Comparison of ENCODE assay signal across 8 cellular contexts in genomic region chr3:77320514-77320913, GRCh38.
DNase-seq lines count a peak whose midpoint lies in the region; ATAC-seq, FAIRE-seq and TF ChIP-seq lines count a peak whose summit lies in the region.

No MANE protein-coding gene starts in this region.

- H3K9me3 Mint-ChIP-seq in CD8-positive, alpha-beta T cell = peaks cover 5% of the 10 kb centered on the region

- H3K27me3 ChIP-seq in BE2C (no peaks in the 10 kb centered on the region), HepG2 (ENCODE audit: control insufficient read depth in 1 of 2, insufficient read depth in 2 of 2, low read length in 2 of 2) (no peaks in the 10 kb centered on the region)
- no peaks in the 10 kb centered on the region for H3K27me3 ChIP-seq in CD8-positive, alpha-beta T cell (ENCODE audit: insufficient read depth, low read length)

- H3K4me3 ChIP-seq in BE2C (ENCODE audit: low read depth, low read length) = peak overlapping the region; percentile 37
- no peak overlapping the region for H3K4me3 ChIP-seq in astrocyte of the cerebellum (ENCODE audit: low read depth, low read length)
- no peak overlapping the region for H3K4me3 ChIP-seq in HepG2 (replicated peaks in 1 of 3; ENCODE audit: insufficient read depth in 1 of 3, low read depth in 2 of 3, low read length in 3 of 3)
- H3K4me3 ChIP-seq in CD8-positive, alpha-beta T cell (ENCODE audit: low read depth, low read length) = no peak overlapping the region

- H3K27ac ChIP-seq in HepG2 (ENCODE audit: extremely low read length, insufficient read depth, low read length) = no peak overlapping the region
- H3K27ac ChIP-seq in CD8-positive, alpha-beta T cell (ENCODE audit: low read depth, low read length) = no peak overlapping the region

- no peak overlapping the region for H3K9ac ChIP-seq in HepG2 (ENCODE audit: insufficient read depth, low read depth, low read length)

- intact Hi-C loops in HepG2 (cut with micrococcal nuclease; ENCODE audit: unreplicated experiment) = loop anchor here (10.0 kb wide), 1 partner anchor 1714 kb away; no protein-coding TSS in a partner anchor
- intact Hi-C loops in CD8-positive, alpha-beta T cell (cut with DNase I, micrococcal nuclease) = no loop called here
- intact Hi-C loops in Right ventricle myocardium superior (cut with DNase I) = no loop called here

- CTCF ChIA-PET in HepG2 (lab: Yijun Ruan, JAX; ENCODE audit: low intra/inter-chr PET ratio, low total read pairs) = interaction anchor here (1.6 kb wide), 1 partner anchor 282 kb away, joined by 5 read pairs; no protein-coding TSS in a partner anchor
- CTCF ChIA-PET in CD8-positive, alpha-beta T cell (lab: Charles Lee) = interaction anchor here (0.9 to 1.3 kb wide), 2 partner anchors 9 to 33 kb away, joined by 3 read pairs; no protein-coding TSS in a partner anchor

- H4K20me1 ChIP-seq in HepG2 (ENCODE audit: insufficient read depth, low read length) = no peaks in the 10 kb centered on the region

- no TSS peak for BruUV-seq in HepG2 (replicated peaks; lab: Mats Ljungman, UMichigan)

- H3K4me1 ChIP-seq in BE2C (no peaks in the 10 kb centered on the region), HepG2 (ENCODE audit: insufficient read depth, low read length) (peaks cover 26% of the 10 kb centered on the region)
- no peaks in the 10 kb centered on the region for H3K4me1 ChIP-seq in CD8-positive, alpha-beta T cell (ENCODE audit: insufficient read depth, low read length)

- H3K9me3 ChIP-seq in BE2C (no peaks in the 10 kb centered on the region), HepG2 (ENCODE audit: low read length) (no peaks in the 10 kb centered on the region)
- H3K9me3 ChIP-seq in CD8-positive, alpha-beta T cell (ENCODE audit: low read length) = no peaks in the 10 kb centered on the region

- H3K27ac Mint-ChIP-seq in CD8-positive, alpha-beta T cell = no peak overlapping the region

- ATAC-seq in HepG2 (no peak), GM18909 (IDR thresholded peaks at IDR 0.05; ENCODE audit: poor library complexity, unreplicated experiment) (no peak), Right ventricle myocardium superior (ENCODE audit: poor library complexity) (no peak)
- ATAC-seq in CD8-positive, alpha-beta T cell = no peak

- no peak overlapping the region for H3K4me3 Mint-ChIP-seq in CD8-positive, alpha-beta T cell

- POLR2A ChIA-PET in HepG2 (lab: Yijun Ruan, JAX) = no interaction called here
- POLR2A ChIA-PET in CD8-positive, alpha-beta T cell (lab: Charles Lee) = no interaction called here

- no peaks in the 10 kb centered on the region for H3K36me3 Mint-ChIP-seq in CD8-positive, alpha-beta T cell

- WGBS in HepG2 (ENCODE audit: low lambda C conversion rate) = 2% methylated on average over 3 of the region's 3 CpGs

- TF ChIP-seq CTCF in BE2C (IDR thresholded peaks at IDR 0.05; ENCODE audit: low read depth, low read length) (peak; percentile 64), astrocyte of the cerebellum (IDR thresholded peaks at IDR 0.05; ENCODE audit: low read depth, low read length, missing control alignments) (peak; percentile 66), HepG2 (CRISPR knock-in tag; IDR thresholded peaks at IDR 0.05) (peak; percentile 31; the same call in 1 of the 2 replicates)
- no peak for TF ChIP-seq CTCF in CD8-positive, alpha-beta T cell (IDR thresholded peaks at IDR 0.05)

- no peak for TF ChIP-seq RAD21 in HepG2 (CRISPR knock-in tag; IDR thresholded peaks at IDR 0.05)

- no peaks in the 10 kb centered on the region for H3K79me2 ChIP-seq in HepG2 (ENCODE audit: insufficient read depth, low read length)

- TF ChIP-seq POLR2A in HepG2 (IDR thresholded peaks at IDR 0.05; ENCODE audit: insufficient read depth in 1 of 2, low read depth in 2 of 2, low read length in 2 of 2) = no peak

- in situ Hi-C loops in KBM-7 (cut with MboI; ENCODE audit: low pct_unique_long_range_greater_than_20kb, low sequenced_read_pairs) (no loop called here), astrocyte of the cerebellum (cut with HindIII; ENCODE audit: low sequenced_read_pairs) (no loop called here), HepG2 (cut with HindIII; ENCODE audit: extremely low pct_ligation_motif_present, low pct_unique_long_range_greater_than_20kb) (no loop called here)

- H3K36me3 ChIP-seq in BE2C = no peaks in the 10 kb centered on the region
- H3K36me3 ChIP-seq in HepG2 (replicated peaks in 1 of 2; ENCODE audit: control insufficient read depth in 1 of 2, insufficient read depth in 2 of 2, low read length in 2 of 2) = no peaks in the 10 kb centered on the region
- H3K36me3 ChIP-seq in CD8-positive, alpha-beta T cell (ENCODE audit: insufficient read depth, low read length) = no peaks in the 10 kb centered on the region

- FAIRE-seq in HepG2 (lab: Jason Lieb, UNC) = peak; percentile 36

- no peaks in the 10 kb centered on the region for H3K4me1 Mint-ChIP-seq in CD8-positive, alpha-beta T cell (ENCODE audit: low read depth)

- TF ChIP-seq EP300 in HepG2 (IDR thresholded peaks at IDR 0.05; ENCODE audit: low read depth in 2 of 2, low read length in 2 of 2) (no peak), HepG2 (CRISPR knock-in tag; IDR thresholded peaks at IDR 0.05; ENCODE audit: borderline replicate concordance) (no peak)

- DNase-seq in BE2C (no peak), KBM-7 (peak; percentile 31), astrocyte of the cerebellum (ENCODE audit: low read depth) (peak; percentile 64), HepG2 (ENCODE audit: low spot score) (peak; percentile 25), nucleus accumbens (lab: John Stamatoyannopoulos, UW) (no peak), Right ventricle myocardium superior (no peak)
- DNase-seq in CD8-positive, alpha-beta T cell = no peak

- no peaks in the 10 kb centered on the region for H3K27me3 Mint-ChIP-seq in CD8-positive, alpha-beta T cell (ENCODE audit: low read depth)

- no peak overlapping the region for H2AFZ ChIP-seq in HepG2 (ENCODE audit: low read length)

- H3K4me2 ChIP-seq in HepG2 (ENCODE audit: low read depth, low read length) = no peak overlapping the region

TF ChIP-seq in HepG2, 621 proteins besides CTCF, POLR2A, EP300 and RAD21:
- TF ChIP-seq TAF15 (IDR thresholded peaks at IDR 0.05; ENCODE audit: low read depth, low read length, poor library complexity, severe bottlenecking) = no peak
- TF ChIP-seq ZNF362 (CRISPR knock-in tag; IDR thresholded peaks at IDR 0.05; ENCODE audit: borderline replicate concordance) = peak; percentile 66; the same call in 1 of the 2 replicates

Comparison
In these comparisons a context has a peak if more than half of its experiments do, and no peak if none do; other contexts are left out.
1. DNase-seq: peak in KBM-7 (single experiment), astrocyte of the cerebellum (single experiment) and HepG2 (single experiment); none in BE2C (single experiment), CD8-positive, alpha-beta T cell (0 of 7), nucleus accumbens (0 of 56) and Right ventricle myocardium superior (single experiment).